Comparison of ENCODE assay signal across 9 cellular contexts in genomic region chr7:36951257-36951697, GRCh38.
A peak's percentile ranks its signal among the peaks of the same experiment; 100 is the strongest.
DNase-seq lines count a peak whose midpoint lies in the region; ATAC-seq and TF ChIP-seq lines count a peak whose summit lies in the region.
"Had no signal": no experiment of that assay in that cellular context is flagged by ENCODE, and none has a peak within 500 bp of the region (broad histone marks: within the 10 kb centered on the region; RNA-seq: fewer than 3 reads in every experiment).

No MANE protein-coding gene starts in this region.

- peaks cover 8% of the 10 kb centered on the region for H3F3A ChIP-seq in neural progenitor cell (ENCODE audit: low read depth)

- no peak overlapping the region for H3K4me3 ChIP-seq in neural progenitor cell

- H3K79me2 ChIP-seq in neural progenitor cell (ENCODE audit: low read depth) = no peaks in the 10 kb centered on the region

- H2AFZ ChIP-seq in neural progenitor cell (replicated peaks) = no peak overlapping the region

- H3K9me3 ChIP-seq in neural progenitor cell (ENCODE audit: low read depth) = no peaks in the 10 kb centered on the region

- H3K9ac ChIP-seq in neural progenitor cell = no peak overlapping the region

- H3K36me3 ChIP-seq in neural progenitor cell = no peaks in the 10 kb centered on the region

- peaks cover 17% of the 10 kb centered on the region for H3K9me3 Mint-ChIP-seq in neural progenitor cell

- intact Hi-C loops in posterior vena cava (cut with DNase I) = no loop called here

- H3K27ac ChIP-seq in neural progenitor cell = no peak overlapping the region

- H4K20me1 ChIP-seq in neural progenitor cell (ENCODE audit: low read depth) = no peaks in the 10 kb centered on the region

- peaks cover 11% of the 10 kb centered on the region for H3K27me3 Mint-ChIP-seq in neural progenitor cell (ENCODE audit: insufficient read depth, low read depth)

- peaks cover 16% of the 10 kb centered on the region for H3K4me1 Mint-ChIP-seq in neural progenitor cell

- DNase-seq in neural progenitor cell (ENCODE audit: low spot score) (no peak), posterior vena cava (ENCODE audit: low spot score) (no peak), NCI-H69 (lab: John Stamatoyannopoulos, UW) (no peak), SW480 (ENCODE audit: low spot score) (no peak)
- DNase-seq: DMS79 treated with DMSO at 0.1 percent for 48 hours had no signal

- H3K27ac Mint-ChIP-seq in neural progenitor cell = peak overlapping the region; percentile 10

- peaks cover 10% of the 10 kb centered on the region for H3K4me1 ChIP-seq in neural progenitor cell

- peaks cover 2% of the 10 kb centered on the region for H3K36me3 Mint-ChIP-seq in neural progenitor cell

- H3K4me2 ChIP-seq in neural progenitor cell = no peak overlapping the region

- H3K27me3 ChIP-seq in neural progenitor cell = no peaks in the 10 kb centered on the region

- H3K4me3 Mint-ChIP-seq in neural progenitor cell = no peak overlapping the region

- ATAC-seq in GM18873 (IDR thresholded peaks at IDR 0.05; ENCODE audit: low FRiP score, unreplicated experiment) (peak; percentile 95), GM21619 (IDR thresholded peaks at IDR 0.05; ENCODE audit: unreplicated experiment) (peak; percentile 93), HG03196 (IDR thresholded peaks at IDR 0.05; ENCODE audit: unreplicated experiment) (peak; percentile 92)
- ATAC-seq: SK-N-SH treated with all-trans-retinoic acid at 6 μM for 48 hours had no signal

- no peak for TF ChIP-seq CTCF in neural progenitor cell (IDR thresholded peaks at IDR 0.05)
